Comparison of ENCODE assay signal across 5 cellular contexts in genomic region chr19:49490287-49491029, GRCh38. TPM values are rescaled to one million over a fixed set of nuclear protein-coding genes. Genes with fewer than 3 reads are reported as not detected.
DNase-seq lines count a peak whose midpoint lies in the region; ATAC-seq and TF ChIP-seq lines count a peak whose summit lies in the region.
"Had no signal": no experiment of that assay in that cellular context is flagged by ENCODE, and none has a peak within 500 bp of the region (broad histone marks: within the 10 kb centered on the region; RNA-seq: fewer than 3 reads in every experiment).

No MANE protein-coding gene starts in this region.

- H3K4me1 ChIP-seq in CD8-positive, alpha-beta T cell (ENCODE audit: insufficient read depth, low read length), result peaks cover 45% of the 10 kb centered on the region

- no peak for TF ChIP-seq CTCF in CD8-positive, alpha-beta T cell (IDR thresholded peaks at IDR 0.05)
- no peak for TF ChIP-seq CTCF in brain microvascular endothelial cell (IDR thresholded peaks at IDR 0.05; ENCODE audit: low read depth, low read length, missing control alignments)

- no peak for DNase-seq in CD8-positive, alpha-beta T cell
- DNase-seq in brain microvascular endothelial cell (no peak), HK-2 (ENCODE audit: unreplicated experiment) (no peak), GM19240 (ENCODE audit: insufficient read length, low spot score) (no peak)
- DNase-seq: midbrain had no signal

- H3K36me3 Mint-ChIP-seq in CD8-positive, alpha-beta T cell, result peaks cover 69% of the 10 kb centered on the region

- peak overlapping the region; percentile 97 for H3K4me3 Mint-ChIP-seq in CD8-positive, alpha-beta T cell

- peak overlapping the region; percentile 92 for H3K27ac Mint-ChIP-seq in CD8-positive, alpha-beta T cell

- peaks cover 46% of the 10 kb centered on the region for H3K36me3 ChIP-seq in CD8-positive, alpha-beta T cell (ENCODE audit: insufficient read depth, low read length)
- peaks cover 60% of the 10 kb centered on the region for H3K36me3 ChIP-seq in brain microvascular endothelial cell (replicated peaks)

- no peaks in the 10 kb centered on the region for H3K9me3 ChIP-seq in CD8-positive, alpha-beta T cell (ENCODE audit: low read length)

- H3K27me3 ChIP-seq in CD8-positive, alpha-beta T cell (ENCODE audit: insufficient read depth, low read length), result no peaks in the 10 kb centered on the region
- no peaks in the 10 kb centered on the region for H3K27me3 ChIP-seq in brain microvascular endothelial cell (replicated peaks)

- H3K9me3 Mint-ChIP-seq in CD8-positive, alpha-beta T cell, result no peaks in the 10 kb centered on the region

- ATAC-seq in CD8-positive, alpha-beta T cell, result no peak

- no peaks in the 10 kb centered on the region for H3K27me3 Mint-ChIP-seq in CD8-positive, alpha-beta T cell (ENCODE audit: low read depth)

- CTCF ChIA-PET in CD8-positive, alpha-beta T cell (lab: Charles Lee), result interaction anchor here (0.6 to 2.7 kb wide), 5 partner anchors 11 to 80 kb away, joined by 3 to 8 read pairs (median 6); no protein-coding TSS in a partner anchor

- POLR2A ChIA-PET in CD8-positive, alpha-beta T cell (lab: Charles Lee), result interaction anchor here (1.1 to 2.1 kb wide), 3 partner anchors 17 to 89 kb away, joined by 3 to 6 read pairs (median 6); partner anchors contain the start of genes ALDH16A1 and FLT3LG

- in situ Hi-C loops in brain microvascular endothelial cell (cut with HindIII; ENCODE audit: low pct_ligation_motif_present, low sequenced_read_pairs), result no loop called here

- H3K4me3 ChIP-seq in CD8-positive, alpha-beta T cell (ENCODE audit: low read depth, low read length), result no peak overlapping the region
- peak overlapping the region; percentile 85 for H3K4me3 ChIP-seq in brain microvascular endothelial cell (ENCODE audit: low read depth, low read length)

- H3K4me1 Mint-ChIP-seq in CD8-positive, alpha-beta T cell (ENCODE audit: low read depth), result peaks cover 62% of the 10 kb centered on the region

- intact Hi-C loops in CD8-positive, alpha-beta T cell (cut with DNase I, micrococcal nuclease), result no loop called here

- H3K27ac ChIP-seq in CD8-positive, alpha-beta T cell (ENCODE audit: low read depth, low read length), result no peak overlapping the region
- H3K27ac ChIP-seq in brain microvascular endothelial cell, result peak overlapping the region; percentile 13

RNA-seq across cellular contexts. Expression of gene RPL13A, which starts 3.0 kb away (rescaled TPM):
- 1,000 to 10,000 TPM; 5,165 to 5,323 TPM for total RNA-seq in CD8-positive, alpha-beta T cell

RNA-seq across cellular contexts. Expression of gene RPS11, which starts 5.8 kb away (rescaled TPM):
- 1,000 to 10,000 TPM; 3,746 to 3,873 TPM for total RNA-seq in CD8-positive, alpha-beta T cell

RNA-seq across cellular contexts. Expression of gene FLT3LG, which starts 16.4 kb away (rescaled TPM):
- 100 to 1,000 TPM; 246 to 259 TPM for total RNA-seq in CD8-positive, alpha-beta T cell

RNA-seq across cellular contexts. Expression of gene FCGRT, which starts 22.0 kb away (rescaled TPM):
- total RNA-seq in CD8-positive, alpha-beta T cell, result 10 to 100 TPM; 20.1 to 25.5 TPM

RNA-seq across cellular contexts. Expression of gene RCN3, which starts 37.3 kb away (rescaled TPM):
- total RNA-seq in CD8-positive, alpha-beta T cell, result 1 to 10 TPM; 1.3 to 2.4 TPM
